Comparison of ENCODE assay signal across 8 cellular contexts in the genomic region with DNA sequence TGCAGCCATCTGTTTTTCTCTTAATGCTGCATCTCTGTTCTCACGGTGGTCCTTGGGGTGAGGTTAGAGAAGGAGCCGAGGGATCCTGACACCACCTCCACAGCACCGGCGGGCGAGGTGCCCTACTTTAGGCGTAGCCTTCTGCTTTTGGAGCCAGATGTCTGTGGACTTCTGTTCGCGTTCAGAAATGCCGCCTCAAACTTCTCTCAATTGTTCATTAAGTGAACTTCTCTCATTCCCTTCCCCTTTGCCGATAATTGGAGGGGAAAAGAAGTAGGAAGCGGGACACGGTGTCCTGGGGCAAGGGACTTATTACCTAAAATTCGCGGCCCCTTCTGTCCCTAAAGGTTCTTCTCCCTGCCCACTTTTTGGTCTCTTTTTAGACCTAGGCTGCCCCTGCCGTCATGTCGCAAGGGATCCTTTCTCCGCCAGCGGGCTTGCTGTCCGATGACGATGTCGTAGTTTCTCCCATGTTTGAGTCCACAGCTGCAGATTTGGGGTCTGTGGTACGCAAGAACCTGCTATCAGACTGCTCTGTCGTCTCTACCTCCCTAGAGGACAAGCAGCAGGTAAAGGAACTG. TPM values are rescaled to one million over a fixed set of nuclear protein-coding genes. Genes with fewer than 3 reads are reported as not detected.
A peak's percentile ranks its signal among the peaks of the same experiment; 100 is the strongest.
DNase-seq lines count a peak whose midpoint lies in the region; ATAC-seq and TF ChIP-seq lines count a peak whose summit lies in the region.

No MANE protein-coding gene starts in this region.

- H3K4me1 ChIP-seq in NT2/D1 (ENCODE audit: insufficient read depth, insufficient read length) = no peaks in the 10 kb centered on the region
- peaks cover 16 to 38% (median 16%) of the 10 kb centered on the region in 3 donors for H3K4me1 ChIP-seq in esophagus squamous epithelium
- H3K4me1 ChIP-seq in smooth muscle cell (ENCODE audit: low read depth) = peaks cover 7% of the 10 kb centered on the region

- H3K4me2 ChIP-seq in smooth muscle cell = peak overlapping the region; percentile 87

- H3K9me3 Mint-ChIP-seq in CD14-positive monocyte = no peaks in the 10 kb centered on the region

- H3K27me3 Mint-ChIP-seq in CD14-positive monocyte (ENCODE audit: low read depth in 3 of 3) = no peaks in the 10 kb centered on the region

- H3K4me1 Mint-ChIP-seq in CD14-positive monocyte = no peaks in the 10 kb centered on the region

- ATAC-seq in HG02981 (IDR thresholded peaks at IDR 0.05; ENCODE audit: unreplicated experiment) = no peak

- intact Hi-C loops in esophagus squamous epithelium (cut with DNase I) = no loop called here
- intact Hi-C loops in CD14-positive monocyte (cut with micrococcal nuclease) = loop anchor here in 1 of 2 donors (5.0 to 10.0 kb wide), 3 partner anchors 33 to 365 kb away; partner anchors contain the start of genes CDC23, ETF1 and FAM53C

- H3K9me3 ChIP-seq in NT2/D1 (ENCODE audit: insufficient read depth, low read length) (no peaks in the 10 kb centered on the region), esophagus squamous epithelium (no peaks in the 10 kb centered on the region), smooth muscle cell (replicated peaks; ENCODE audit: low read depth) (no peaks in the 10 kb centered on the region)

- peak; percentile 4 to 32 for DNase-seq in NOMO-1 (lab: John Stamatoyannopoulos, UW; ENCODE audit: unreplicated experiment in 2 of 2)
- DNase-seq in NOMO-1 treated with dmso at 0.1 percent for 144 hours (lab: John Stamatoyannopoulos, UW; ENCODE audit: unreplicated experiment) = no peak
- DNase-seq in NT2/D1 (ENCODE audit: low read depth, low spot score) = no peak
- no peak for DNase-seq in esophagus squamous epithelium (lab: John Stamatoyannopoulos, UW)
- no peak for DNase-seq in smooth muscle cell (lab: John Stamatoyannopoulos, UW; ENCODE audit: unreplicated experiment)
- DNase-seq in NCI-H187 (lab: John Stamatoyannopoulos, UW) = no peak
- DNase-seq in CD14-positive monocyte (ENCODE audit: low spot score) = no peak

- H3K27ac ChIP-seq in esophagus squamous epithelium = peak overlapping the region in 3 of 4 donors; percentile 58 to 92 (median 92)
- H3K27ac ChIP-seq in smooth muscle cell (ENCODE audit: low read depth) = no peak overlapping the region

- no peak for TF ChIP-seq POLR2A in esophagus squamous epithelium (IDR thresholded peaks at IDR 0.05)

- H3K36me3 ChIP-seq in NT2/D1 (ENCODE audit: insufficient read depth, insufficient read length, low read length) (peaks cover 61% of the 10 kb centered on the region), esophagus squamous epithelium (peaks cover 0 to 60% (median 0%) of the 10 kb centered on the region in 3 donors), smooth muscle cell (ENCODE audit: low read depth) (no peaks in the 10 kb centered on the region)

- no peak overlapping the region for H2AFZ ChIP-seq in smooth muscle cell (ENCODE audit: low read depth)

- H3K27me3 ChIP-seq in NT2/D1 (ENCODE audit: insufficient read depth, insufficient read length) = no peaks in the 10 kb centered on the region
- no peaks in the 10 kb centered on the region for H3K27me3 ChIP-seq in esophagus squamous epithelium
- H3K27me3 ChIP-seq in smooth muscle cell (ENCODE audit: low read depth) = no peaks in the 10 kb centered on the region

- peak overlapping the region; percentile 88 for H3K9ac ChIP-seq in NT2/D1 (ENCODE audit: insufficient read length, low read depth)
- peak overlapping the region; percentile 46 for H3K9ac ChIP-seq in smooth muscle cell (ENCODE audit: low read depth)

- H3K79me2 ChIP-seq in smooth muscle cell (ENCODE audit: low read depth) = peaks cover 42% of the 10 kb centered on the region

- peak overlapping the region in 3 of 7 donors; percentile 1 to 75 (median 68) for H3K27ac Mint-ChIP-seq in CD14-positive monocyte

- peaks cover 41 to 60% of the 10 kb centered on the region in 2 donors for H3K36me3 Mint-ChIP-seq in CD14-positive monocyte

- H3K4me3 Mint-ChIP-seq in CD14-positive monocyte = peak overlapping the region in 1 of 2 donors; percentile 16

- H3K4me3 ChIP-seq in NT2/D1 (ENCODE audit: insufficient read length, low read depth) (peak overlapping the region; percentile 93), esophagus squamous epithelium (peak overlapping the region; percentile 66 to 90 (median 73)), smooth muscle cell (peak overlapping the region; percentile 85)

- no peak for TF ChIP-seq CTCF in esophagus squamous epithelium (IDR thresholded peaks at IDR 0.05)
- no peak for TF ChIP-seq CTCF in smooth muscle cell (IDR thresholded peaks at IDR 0.05; ENCODE audit: borderline replicate concordance, insufficient read depth, poor library complexity, severe bottlenecking)
- TF ChIP-seq CTCF in CD14-positive monocyte (IDR thresholded peaks at IDR 0.05) = no peak

- H3F3A ChIP-seq in smooth muscle cell (ENCODE audit: low read depth) = no peaks in the 10 kb centered on the region

- 1 to 3% methylated on average over 18 to 21 of the region's 23 CpGs for WGBS in esophagus squamous epithelium, 2 donors
- under 1% methylated on average over 23 of the region's 23 CpGs for WGBS in smooth muscle cell (ENCODE audit: low lambda C conversion rate)

- peaks cover 4% of the 10 kb centered on the region for H4K20me1 ChIP-seq in smooth muscle cell (ENCODE audit: low read depth)

RNA-seq across cellular contexts. Expression of gene KIF20A, which starts 0.5 kb away (rescaled TPM):
- total RNA-seq in esophagus squamous epithelium = 10 to 100 TPM in 3 of 4 donors, 1 to 10 TPM in 1; 5.7 to 22.7 (median 17.8) TPM
- 8.8 and 10.7 TPM in 2 replicates for total RNA-seq in smooth muscle cell
- polyA plus RNA-seq in smooth muscle cell = 7.8 and 9.4 TPM in 2 replicates
- not detected for polyA plus RNA-seq in CD14-positive monocyte

RNA-seq across cellular contexts. Expression of gene BRD8, which starts 0.9 kb away (rescaled TPM):
- total RNA-seq in esophagus squamous epithelium = 10 to 100 TPM; 27.9 to 39.9 (median 32.6) TPM
- total RNA-seq in smooth muscle cell = 24.2 and 25.1 TPM in 2 replicates
- polyA plus RNA-seq in smooth muscle cell = 34.3 and 41.2 TPM in 2 replicates
- 10 to 100 TPM in 1 of 2 donors, 1 to 10 TPM in 1; 9.8 to 17.6 TPM for polyA plus RNA-seq in CD14-positive monocyte

RNA-seq across cellular contexts. Expression of gene CDC23, which starts 33.8 kb away (rescaled TPM):
- total RNA-seq in esophagus squamous epithelium (10 to 100 TPM; 10.4 to 25.8 (median 20.5) TPM), smooth muscle cell (37.2 and 61.0 TPM in 2 replicates)
- polyA plus RNA-seq in smooth muscle cell (39.5 and 43.5 TPM in 2 replicates), CD14-positive monocyte (10 to 100 TPM; 12.8 to 15.9 TPM)

RNA-seq across cellular contexts. Expression of gene NME5, which starts 40.1 kb away (rescaled TPM):
- total RNA-seq in esophagus squamous epithelium = 1 to 10 TPM in 1 of 4 donors, under 1 TPM in 2, not detected in 1; 0.38 to 3.0 (median 0.61) TPM
- 0.67 and 2.7 TPM in 2 replicates for total RNA-seq in smooth muscle cell
- polyA plus RNA-seq in smooth muscle cell = 1.2 and 2.1 TPM in 2 replicates
- not detected for polyA plus RNA-seq in CD14-positive monocyte

Comparison
In these comparisons a context has a peak if more than half of its experiments do, and no peak if none do; other contexts are left out.
1. DNase-seq: peak in NOMO-1 (2 of 2); none in NOMO-1 treated with dmso at 0.1 percent for 144 hours (single experiment), NT2/D1 (single experiment), esophagus squamous epithelium (single experiment), smooth muscle cell (single experiment), NCI-H187 (0 of 2) and CD14-positive monocyte (single experiment).
2. Peak in every context shown above with its lines, with median percentiles within 50 percentile points of each other: H3K4me3 ChIP-seq.